23 cellular contexts compared by ENCODE assay signal in genomic region chr9:134179918-134180785, GRCh38. TPM values are rescaled to one million over a fixed set of nuclear protein-coding genes. Genes with fewer than 3 reads are reported as not detected.
DNase-seq lines count a peak whose midpoint lies in the region; FAIRE-seq and TF ChIP-seq lines count a peak whose summit lies in the region.
"Had no signal": no experiment of that assay in that cellular context is flagged by ENCODE, and none has a peak within 500 bp of the region (broad histone marks: within the 10 kb centered on the region; RNA-seq: fewer than 3 reads in every experiment).

No MANE protein-coding gene starts in this region.

- no peak overlapping the region for H3K27ac ChIP-seq in osteoblast (ENCODE audit: low read depth, low read length)
- no peak overlapping the region for H3K27ac ChIP-seq in brain microvascular endothelial cell
- H3K27ac ChIP-seq: upper lobe of left lung had no signal

- H3K79me2 ChIP-seq in osteoblast (ENCODE audit: insufficient read depth, low read length) = no peaks in the 10 kb centered on the region

- H3K4me1 Mint-ChIP-seq in chondrocyte (ENCODE audit: low read depth) = peaks cover 16% of the 10 kb centered on the region

- H3K27me3 ChIP-seq in BE2C = no peaks in the 10 kb centered on the region
- peaks cover 18% of the 10 kb centered on the region for H3K27me3 ChIP-seq in osteoblast (ENCODE audit: insufficient read depth, low read length)
- peaks cover 22% of the 10 kb centered on the region for H3K27me3 ChIP-seq in brain microvascular endothelial cell (replicated peaks)

- no peaks in the 10 kb centered on the region for H3K9me3 Mint-ChIP-seq in chondrocyte (ENCODE audit: low read depth)
- H3K9me3 Mint-ChIP-seq: activated naive CD8-positive, alpha-beta T cell treated with anti-CD3 and anti-CD28 coated beads for 36 hours; dendritic cell treated with granulocyte-macrophage colony-stimulating factor and Interleukin-4, amounts not matched to agents 40 ng/mL and 50 ng/mL, for 4 days had no signal

- no peaks in the 10 kb centered on the region for H3K36me3 ChIP-seq in BE2C
- no peaks in the 10 kb centered on the region for H3K36me3 ChIP-seq in osteoblast (ENCODE audit: insufficient read depth, low read length)
- H3K36me3 ChIP-seq in brain microvascular endothelial cell (replicated peaks) = no peaks in the 10 kb centered on the region
- H3K36me3 ChIP-seq: upper lobe of left lung had no signal

- no peak overlapping the region for H3K4me2 ChIP-seq in osteoblast (ENCODE audit: insufficient read depth, low read length)

- no peak overlapping the region for H3K27ac Mint-ChIP-seq in chondrocyte (ENCODE audit: unreplicated experiment)
- H3K27ac Mint-ChIP-seq: activated CD4-positive, alpha-beta memory T cell treated with anti-CD3 and anti-CD28 coated beads, Interleukin-2, amount 10 ng/mL, durations not matched to agents 7 days and 5 days; activated naive CD8-positive, alpha-beta T cell treated with anti-CD3 and anti-CD28 coated beads for 36 hours; activated T-cell treated with anti-CD3 and anti-CD28 coated beads, Interleukin-2, amount 50 U/mL, for 72 hours; dendritic cell treated with granulocyte-macrophage colony-stimulating factor and Interleukin-4, amounts not matched to agents 40 ng/mL and 50 ng/mL, for 4 days had no signal

- no peaks in the 10 kb centered on the region for H3K36me3 Mint-ChIP-seq in chondrocyte (ENCODE audit: low read depth)
- H3K36me3 Mint-ChIP-seq: activated naive CD8-positive, alpha-beta T cell treated with anti-CD3 and anti-CD28 coated beads for 36 hours had no signal

- in situ Hi-C loops in brain microvascular endothelial cell (cut with HindIII; ENCODE audit: low pct_ligation_motif_present, low sequenced_read_pairs) = loop anchor here (10.0 kb wide), 1 partner anchor 265 kb away; no protein-coding TSS in a partner anchor

- H3K4me1 ChIP-seq in BE2C (no peaks in the 10 kb centered on the region; the same call in 1 of the 2 replicates), osteoblast (ENCODE audit: insufficient read depth, low read length) (peaks cover 10% of the 10 kb centered on the region)

- peaks cover 3% of the 10 kb centered on the region for H3K27me3 Mint-ChIP-seq in chondrocyte (ENCODE audit: low read depth)
- H3K27me3 Mint-ChIP-seq: activated naive CD8-positive, alpha-beta T cell treated with anti-CD3 and anti-CD28 coated beads for 36 hours had no signal

- no peak for TF ChIP-seq CTCF in BE2C (IDR thresholded peaks at IDR 0.05; ENCODE audit: low read depth, low read length)
- TF ChIP-seq CTCF in chondrocyte (IDR thresholded peaks at IDR 0.05) = no peak
- no peak for TF ChIP-seq CTCF in osteoblast (IDR thresholded peaks at IDR 0.05; ENCODE audit: extremely low read depth, low read depth, low read length)
- TF ChIP-seq CTCF in brain microvascular endothelial cell (IDR thresholded peaks at IDR 0.05; ENCODE audit: low read depth, low read length, missing control alignments) = no peak

- no peak for FAIRE-seq in H54 (lab: Jason Lieb, UNC)
- FAIRE-seq: A204.1, G401.6 had no signal

- peak; percentile 30 for DNase-seq in activated CD4-positive, CD25-positive, alpha-beta regulatory T cell treated with anti-CD3 and anti-CD28 coated beads, Interleukin-2, amount 50 U/mL, for 72 hours
- DNase-seq in activated CD4-positive, CD25-positive, alpha-beta regulatory T cell (lab: John Stamatoyannopoulos, UW) = no peak
- DNase-seq in BE2C (peak; percentile 8), chondrocyte (ENCODE audit: low spot score) (peak; percentile 77), osteoblast (ENCODE audit: insufficient read length, low spot score, missing footprints) (peak; percentile 75), H54 (ENCODE audit: insufficient read length, low spot score) (no peak), retina (no peak), brain microvascular endothelial cell (no peak)
- DNase-seq: activated CD4-positive, alpha-beta memory T cell treated with anti-CD3 and anti-CD28 coated beads, Interleukin-2, amount 10 ng/mL, durations not matched to agents 7 days and 5 days; activated naive CD8-positive, alpha-beta T cell treated with anti-CD3 and anti-CD28 coated beads for 36 hours; activated T-cell treated with anti-CD3 and anti-CD28 coated beads, Interleukin-2, amount 50 U/mL, for 72 hours; C1 segment of cervical spinal cord; foreskin fibroblast; HCEC 1CT; NCI-H1417 treated with DMSO at 0.1 percent for 48 hours; NCI-H69; SHP77 treated with DMSO at 0.1 percent for 48 hours; stimulated activated naive CD4-positive, alpha-beta T cell treated with Interleukin-2 at 50 U/mL for 16 hours had no signal

- no peak overlapping the region for H2AFZ ChIP-seq in osteoblast (ENCODE audit: low read length)

- H3K9me3 ChIP-seq in BE2C (no peaks in the 10 kb centered on the region), osteoblast (ENCODE audit: low read depth, low read length) (no peaks in the 10 kb centered on the region)
- H3K9me3 ChIP-seq: mucosa of descending colon, upper lobe of left lung had no signal

- TF ChIP-seq POLR2A in H54 (IDR thresholded peaks at IDR 0.05; ENCODE audit: low read depth, low read length) = no peak

- H4K20me1 ChIP-seq in osteoblast (ENCODE audit: insufficient read depth, low read length) = no peaks in the 10 kb centered on the region

- H3K4me3 Mint-ChIP-seq in chondrocyte (ENCODE audit: unreplicated experiment) = no peak overlapping the region
- H3K4me3 Mint-ChIP-seq: activated CD4-positive, alpha-beta memory T cell treated with anti-CD3 and anti-CD28 coated beads, Interleukin-2, amount 10 ng/mL, durations not matched to agents 7 days and 5 days; activated naive CD8-positive, alpha-beta T cell treated with anti-CD3 and anti-CD28 coated beads for 36 hours; activated T-cell treated with anti-CD3 and anti-CD28 coated beads, Interleukin-2, amount 50 U/mL, for 72 hours; dendritic cell treated with granulocyte-macrophage colony-stimulating factor and Interleukin-4, amounts not matched to agents 40 ng/mL and 50 ng/mL, for 4 days had no signal

- H3K4me3 ChIP-seq in BE2C (ENCODE audit: low read depth, low read length) (no peak overlapping the region), osteoblast (ENCODE audit: insufficient read depth, low read length) (no peak overlapping the region), brain microvascular endothelial cell (ENCODE audit: low read depth, low read length) (no peak overlapping the region)
- H3K4me3 ChIP-seq: mucosa of descending colon, upper lobe of left lung had no signal

RNA-seq across cellular contexts. Expression of gene RNU6ATAC, which starts 15.8 kb away (rescaled TPM):
- 32.9 TPM for polyA plus RNA-seq in BE2C (2012; ENCODE audit: insufficient read depth, insufficient read length, low read depth)
- total RNA-seq in chondrocyte (27.7 to 40.8 TPM (median 32.9 TPM) in 3 replicates), osteoblast (not detected in 2 replicates)

RNA-seq across cellular contexts. Expression of gene WDR5, which starts 44.3 kb away (rescaled TPM):
- 48.0 TPM for polyA plus RNA-seq in BE2C (2012; ENCODE audit: insufficient read depth, insufficient read length, low read depth)
- 22.2 to 24.2 TPM (median 23.9 TPM) in 3 replicates for total RNA-seq in chondrocyte
- 17.4 and 17.7 TPM in 2 replicates for total RNA-seq in osteoblast

Comparison
In these comparisons a context has a peak if more than half of its experiments do, and no peak if none do; other contexts are left out.
1. DNase-seq: peak in activated CD4-positive, CD25-positive, alpha-beta regulatory T cell treated with anti-CD3 and anti-CD28 coated beads, Interleukin-2, amount 50 U/mL, for 72 hours (single experiment), BE2C (single experiment), chondrocyte (single experiment) and osteoblast (single experiment); none in activated CD4-positive, CD25-positive, alpha-beta regulatory T cell (0 of 4), H54 (single experiment), retina (single experiment) and brain microvascular endothelial cell (single experiment).
2. RNA of gene RNU6ATAC, which starts 15.8 kb away (total RNA-seq): 27.7 to 40.8 TPM in chondrocyte; not detected in osteoblast; every median in the first group is over 10 times any median in the second.